32 cellular contexts compared by ENCODE assay signal in the genomic region with DNA sequence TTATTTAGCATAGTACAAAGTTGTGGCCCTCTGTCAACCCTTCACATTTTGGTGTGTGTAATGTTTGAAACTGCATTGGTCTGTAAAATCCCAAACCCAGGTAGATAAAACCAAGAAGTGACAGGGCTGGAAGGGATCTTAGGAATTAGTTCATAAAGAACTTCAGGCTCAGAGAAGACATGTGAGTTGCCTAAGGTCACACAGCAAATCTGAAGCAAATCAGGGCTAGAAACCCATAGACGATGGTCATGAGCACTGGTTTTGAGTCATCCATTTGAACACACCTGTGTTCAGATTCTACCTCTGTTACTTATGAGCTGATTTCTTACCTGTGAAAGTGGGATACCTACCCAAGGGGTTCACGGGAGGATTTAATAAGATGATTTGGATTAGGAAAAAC.
"Had no signal": no experiment of that assay in that cellular context is flagged by ENCODE, and none has a peak within 500 bp of the region (broad histone marks: within the 10 kb centered on the region; RNA-seq: fewer than 3 reads in every experiment).

No MANE protein-coding gene starts in this region.

- H3K4me1 ChIP-seq: gastroesophageal sphincter had no signal

- H3K27ac ChIP-seq: brain microvascular endothelial cell, gastroesophageal sphincter, neural progenitor cell, suprapubic skin had no signal

- H3K27me3 ChIP-seq: brain microvascular endothelial cell, neural progenitor cell, suprapubic skin, tibial nerve had no signal

- H3K9me3 Mint-ChIP-seq: activated CD4-positive, alpha-beta memory T cell treated with anti-CD3 and anti-CD28 coated beads, Interleukin-2, amount 10 ng/mL, durations not matched to agents 7 days and 5 days; activated T-cell treated with anti-CD3 and anti-CD28 coated beads, Interleukin-2, amount 50 U/mL, for 24 hours; activated T-helper 17 cell treated with anti-CD3 and anti-CD28 coated beads, Interleukin-2, amount 50 U/mL, for 72 hours; immature natural killer cell; mesothelial cell of epicardium; naive thymus-derived CD4-positive, alpha-beta T cell; neural progenitor cell had no signal

- H3K36me3 ChIP-seq: brain microvascular endothelial cell, gastroesophageal sphincter, neural progenitor cell, suprapubic skin, tibial nerve had no signal

- H2AFZ ChIP-seq: neural progenitor cell had no signal

- H3K4me3 ChIP-seq: gastroesophageal sphincter, neural progenitor cell, skin epidermis, suprapubic skin, tibial nerve had no signal

- ATAC-seq: activated T-helper 17 cell treated with anti-CD3 and anti-CD28 coated beads, Interleukin-2, amount 50 U/mL, for 72 hours; gastroesophageal sphincter; naive thymus-derived CD4-positive, alpha-beta T cell; sciatic nerve; T-helper 17 cell had no signal

- H3K9me3 ChIP-seq: gastroesophageal sphincter, suprapubic skin, tibial nerve had no signal

- H3K9ac ChIP-seq: neural progenitor cell had no signal

- FAIRE-seq: astrocyte, endothelial cell of umbilical vein, kidney had no signal

- H3K27me3 Mint-ChIP-seq: activated CD4-positive, alpha-beta memory T cell treated with anti-CD3 and anti-CD28 coated beads, Interleukin-2, amount 10 ng/mL, durations not matched to agents 7 days and 5 days; activated CD4-positive, alpha-beta T cell treated with anti-CD3 and anti-CD28 coated beads, Interleukin-2, amount 10 ng/mL, durations not matched to agents 7 days and 5 days; activated T-cell treated with anti-CD3 and anti-CD28 coated beads, Interleukin-2, amount 50 U/mL, for 24 hours; activated T-helper 17 cell treated with anti-CD3 and anti-CD28 coated beads, Interleukin-2, amount 50 U/mL, for 72 hours; naive thymus-derived CD4-positive, alpha-beta T cell; T-helper 17 cell had no signal

- H3K4me2 ChIP-seq: neural progenitor cell had no signal

- DNase-seq: activated CD4-positive, alpha-beta memory T cell treated with anti-CD3 and anti-CD28 coated beads, Interleukin-2, amount 10 ng/mL, durations not matched to agents 7 days and 5 days; activated CD4-positive, alpha-beta T cell treated with anti-CD3 and anti-CD28 coated beads, Interleukin-2, amount 10 ng/mL, durations not matched to agents 7 days and 5 days; activated CD4-positive, CD25-positive, alpha-beta regulatory T cell treated with anti-CD3 and anti-CD28 coated beads, Interleukin-2, amount 50 U/mL, for 72 hours; activated CD8-positive, alpha-beta memory T cell treated with anti-CD3 and anti-CD28 coated beads, Interleukin-2, amount 50 U/mL, for 48 hours; activated gamma-delta T cell treated with Interleukin-2 at 50 U/mL for 16 hours; activated naive CD4-positive, alpha-beta T cell treated with anti-CD3 and anti-CD28 coated beads, Interleukin-2, amount 50 U/mL, for 16 hours; activated T-cell treated with anti-CD3 and anti-CD28 coated beads, Interleukin-2, amount 50 U/mL, for 24 hours; amniotic stem cell; brain microvascular endothelial cell; caudate nucleus; cortex of kidney; hippocampal formation; immature natural killer cell; kidney; left colon; naive thymus-derived CD4-positive, alpha-beta T cell; stimulated activated CD4-positive, alpha-beta T cell treated with anti-CD3 and anti-CD28 coated beads, Interleukin-1b, Interleukin-23, amount 100 ng/mL, for 48 hours; stimulated activated CD4-positive, alpha-beta T cell treated with anti-CD3 and anti-CD28 coated beads, Interleukin-4, amount 100 ng/mL, for 4 hours; stimulated activated CD8-positive, alpha-beta memory T cell treated with anti-CD3 and anti-CD28 coated beads, Interleukin-4, amount 100 ng/mL, for 48 hours; stimulated activated naive CD4-positive, alpha-beta T cell; T-helper 17 cell; T1000 had no signal

- H3K4me3 Mint-ChIP-seq: activated CD4-positive, alpha-beta memory T cell treated with anti-CD3 and anti-CD28 coated beads, Interleukin-2, amount 10 ng/mL, durations not matched to agents 7 days and 5 days; activated CD4-positive, alpha-beta T cell treated with anti-CD3 and anti-CD28 coated beads, Interleukin-2, amount 10 ng/mL, durations not matched to agents 7 days and 5 days; activated T-cell treated with anti-CD3 and anti-CD28 coated beads, Interleukin-2, amount 50 U/mL, for 24 hours; activated T-helper 17 cell treated with anti-CD3 and anti-CD28 coated beads, Interleukin-2, amount 50 U/mL, for 72 hours; immature natural killer cell; mesothelial cell of epicardium; neural progenitor cell; T-helper 17 cell had no signal
